In genomic region chr5:109706065-109706464, GRCh38 we compare ENCODE assay signal across 15 cellular contexts. TPM values are rescaled to one million over a fixed set of nuclear protein-coding genes. Genes with fewer than 3 reads are reported as not detected.
DNase-seq lines count a peak whose midpoint lies in the region; ATAC-seq, FAIRE-seq and TF ChIP-seq lines count a peak whose summit lies in the region.
"Had no signal": no experiment of that assay in that cellular context is flagged by ENCODE, and none has a peak within 500 bp of the region (broad histone marks: within the 10 kb centered on the region; RNA-seq: fewer than 3 reads in every experiment).

No MANE protein-coding gene starts in this region.

- H3K56ac ChIP-seq in H9 (ENCODE audit: insufficient read length, low read depth, low read length): no peak overlapping the region

- H3K27me3 Mint-ChIP-seq in GM23338 (ENCODE audit: insufficient read depth, low read depth, poor library complexity): no peaks in the 10 kb centered on the region
- H3K27me3 Mint-ChIP-seq in H9 (ENCODE audit: low read depth): no peaks in the 10 kb centered on the region
- H3K27me3 Mint-ChIP-seq: CD8-positive, alpha-beta memory T cell had no signal

- H4K5ac ChIP-seq in H9 (ENCODE audit: insufficient read length, low read depth, low read length): no peak overlapping the region

- H3K4me3 Mint-ChIP-seq in GM23338 (no peak overlapping the region), H9 (no peak overlapping the region)
- H3K4me3 Mint-ChIP-seq: CD8-positive, alpha-beta memory T cell had no signal

- no peaks in the 10 kb centered on the region for H3K27me3 ChIP-seq in GM23338 (ENCODE audit: insufficient read depth)
- H3K27me3 ChIP-seq in GM12878 (replicated peaks in 1 of 2; ENCODE audit: control insufficient read depth in 2 of 2, insufficient read depth in 2 of 2, low read length in 1 of 2): no peaks in the 10 kb centered on the region
- no peaks in the 10 kb centered on the region for H3K27me3 ChIP-seq in trophoblast cell (ENCODE audit: insufficient read depth, low read length)
- H3K27me3 ChIP-seq in H9 (ENCODE audit: insufficient read depth, low read length): no peaks in the 10 kb centered on the region
- H3K27me3 ChIP-seq in testis: no peaks in the 10 kb centered on the region
- H3K27me3 ChIP-seq in tibial artery: no peaks in the 10 kb centered on the region
- H3K27me3 ChIP-seq: BLaER1 had no signal

- BruUV-seq in GM12878 (replicated peaks; lab: Mats Ljungman, UMichigan): no TSS peak

- H3K9ac ChIP-seq in GM12878 (ENCODE audit: control insufficient read depth, insufficient read depth, low read length): no peak overlapping the region
- H3K9ac ChIP-seq in trophoblast cell (ENCODE audit: low read length): no peak overlapping the region
- H3K9ac ChIP-seq in H9 (ENCODE audit: extremely low read depth, insufficient read length, low read length): no peak overlapping the region
- H3K9ac ChIP-seq: BLaER1 had no signal

- H3K36me3 Mint-ChIP-seq in GM23338 (ENCODE audit: low read depth): peaks cover 8% of the 10 kb centered on the region; the same call in 2 of the 3 replicates
- peaks cover 5 to 15% (median 5%) of the 10 kb centered on the region in 3 experiments; a peak in 4 of 7 replicates for H3K36me3 Mint-ChIP-seq in H9 (ENCODE audit: insufficient read depth in 1 of 3, low read depth in 3 of 3)

- H3K14ac ChIP-seq in trophoblast cell (ENCODE audit: low read length) (no peak overlapping the region), H9 (ENCODE audit: insufficient read depth, low read length) (no peak overlapping the region)

- POLR2A ChIA-PET in GM12878 (lab: Charles Lee): interaction anchor here (1.6 kb wide), 1 partner anchor 10 kb away, joined by 3 read pairs; no protein-coding TSS in a partner anchor

- H3K79me1 ChIP-seq in trophoblast cell (ENCODE audit: low read length) (peaks cover 10% of the 10 kb centered on the region), H9 (ENCODE audit: insufficient read depth, low read depth, low read length, poor library complexity, severe bottlenecking) (peaks cover 4% of the 10 kb centered on the region)

- H4K20me1 ChIP-seq in GM23338 (replicated peaks; ENCODE audit: insufficient read depth) (peaks cover 46% of the 10 kb centered on the region), GM12878 (ENCODE audit: control insufficient read depth, insufficient read depth) (no peaks in the 10 kb centered on the region), H9 (ENCODE audit: control insufficient read depth, insufficient read depth, insufficient read length) (no peaks in the 10 kb centered on the region)

- H3K9me3 Mint-ChIP-seq in GM23338: no peaks in the 10 kb centered on the region
- H3K9me3 Mint-ChIP-seq in H9: no peaks in the 10 kb centered on the region
- H3K9me3 Mint-ChIP-seq: CD8-positive, alpha-beta memory T cell had no signal

- H2BK20ac ChIP-seq in H9 (ENCODE audit: low read depth, low read length, poor library complexity, severe bottlenecking): no peak overlapping the region

- WGBS in GM12878 (ENCODE audit: insufficient coverage, insufficient replicate concordance, low lambda C conversion rate, missing lambda C conversion rate): 90% methylated on average over 1 of the region's 1 CpG
- no CpG with 5 or more reads among the region's 1 CpG for WGBS in trophoblast cell (ENCODE audit: extremely low coverage, insufficient coverage, insufficient read length)
- WGBS in H9 (ENCODE audit: extremely low coverage, insufficient read length, low lambda C conversion rate): no CpG with 5 or more reads among the region's 1 CpG
- 88 to 97% methylated on average over 1 of the region's 1 CpG for WGBS in testis, 2 donors

- H3K23ac ChIP-seq in trophoblast cell (ENCODE audit: low read length) (no peak overlapping the region), H9 (ENCODE audit: insufficient read length, low read depth, low read length) (no peak overlapping the region)

- H3F3A ChIP-seq in GM23338 (replicated peaks; ENCODE audit: low read depth): no peaks in the 10 kb centered on the region

- H3K4me1 ChIP-seq in GM23338 (ENCODE audit: insufficient read depth) (peaks cover 21% of the 10 kb centered on the region), GM12878 (ENCODE audit: control insufficient read depth, insufficient read depth, low read length) (peaks cover 2% of the 10 kb centered on the region), trophoblast cell (ENCODE audit: control insufficient read depth in 1 of 2, insufficient read depth in 2 of 2, low read length in 2 of 2) (peaks cover 12 to 22% of the 10 kb centered on the region in 2 experiments), H9 (ENCODE audit: insufficient read depth, low read length) (peaks cover 11% of the 10 kb centered on the region; the same call in 1 of the 2 replicates), testis (no peaks in the 10 kb centered on the region), tibial artery (peaks cover 0 to 46% (median 22%) of the 10 kb centered on the region in 4 donors)
- H3K4me1 ChIP-seq: A549, BLaER1 had no signal

- no peaks in the 10 kb centered on the region; the same call in 2 of the 3 replicates for H3K9me3 ChIP-seq in GM12878 (replicated peaks; ENCODE audit: control insufficient read depth, insufficient read depth, low read length)
- H3K9me3 ChIP-seq in trophoblast cell (ENCODE audit: insufficient read depth, low read depth, low read length): no peaks in the 10 kb centered on the region
- H3K9me3 ChIP-seq in H9 (ENCODE audit: control insufficient read depth, low read depth, low read length): no peaks in the 10 kb centered on the region
- H3K9me3 ChIP-seq in testis: no peaks in the 10 kb centered on the region
- H3K9me3 ChIP-seq in tibial artery: no peaks in the 10 kb centered on the region
- H3K9me3 ChIP-seq: A549, Caco-2 had no signal

- no peak for TF ChIP-seq RAD21 in GM12878 (IDR thresholded peaks at IDR 0.05; ENCODE audit: insufficient read depth, low read depth, low read length)

- H3K4me2 ChIP-seq in GM23338 (no peak overlapping the region), GM12878 (ENCODE audit: control insufficient read depth, insufficient read depth) (no peak overlapping the region), trophoblast cell (ENCODE audit: low read length) (no peak overlapping the region), H9 (ENCODE audit: insufficient read depth, insufficient read length, low read length) (no peak overlapping the region)
- H3K4me2 ChIP-seq: A549, BLaER1 had no signal

- H2BK15ac ChIP-seq in H9 (ENCODE audit: low read depth, low read length): no peak overlapping the region

- peak; percentile 31 for FAIRE-seq in GM12878 (lab: Jason Lieb, UNC)
- FAIRE-seq: A549 had no signal

- in situ Hi-C loops in GM12878 (cut with MboI): no loop called here

- CTCF ChIA-PET in GM12878 (lab: Yijun Ruan, JAX): no interaction called here

- H4K8ac ChIP-seq in trophoblast cell (ENCODE audit: low read depth, low read length): no peak overlapping the region
- no peak overlapping the region for H4K8ac ChIP-seq in H9 (replicated peaks; ENCODE audit: insufficient read length, low read depth, low read length)

- DNase-seq in GM23338 (ENCODE audit: low spot score) (no peak), GM12878 (ENCODE audit: low read depth, low spot score) (no peak), fibroblast of peridontal ligament (ENCODE audit: extremely low read depth) (peak; percentile 51), trophoblast cell (no peak), H9 (no peak), testis (no peak), tibial artery (no peak)
- DNase-seq: AML-193; Caco-2; CD8-positive, alpha-beta memory T cell; DND-41; GDM1; H7 had no signal

- no peak overlapping the region for H2AFZ ChIP-seq in GM23338
- no peak overlapping the region for H2AFZ ChIP-seq in GM12878 (ENCODE audit: control insufficient read depth, low read depth, low read length)
- no peak overlapping the region for H2AFZ ChIP-seq in trophoblast cell (ENCODE audit: insufficient read depth, low read length, poor library complexity)
- H2AFZ ChIP-seq in H9 (ENCODE audit: low read length): no peak overlapping the region

- H3K4ac ChIP-seq in trophoblast cell (ENCODE audit: low read depth, low read length) (peak overlapping the region; percentile 88), H9 (ENCODE audit: low read depth, low read length) (no peak overlapping the region)

- H2BK120ac ChIP-seq in trophoblast cell (ENCODE audit: insufficient read depth, low read length, poor library complexity) (no peak overlapping the region), H9 (ENCODE audit: low read depth, low read length, poor library complexity, severe bottlenecking) (no peak overlapping the region)

- H3K9me2 ChIP-seq in GM23338 (ENCODE audit: insufficient read depth): no peaks in the 10 kb centered on the region; the same call in none of the 2 replicates

- TF ChIP-seq POLR2A in GM12878 (IDR thresholded peaks at IDR 0.05; ENCODE audit: low read depth, low read length) (no peak), testis (IDR thresholded peaks at IDR 0.05) (no peak)

- SMC1A ChIA-PET in GM12878 (lab: Charles Lee; ENCODE audit: uncharacterized antibody, unreplicated experiment): interaction anchor here (1.4 to 1.9 kb wide), 2 partner anchors 10 to 49 kb away, joined by 3 to 8 read pairs; no protein-coding TSS in a partner anchor

- peaks cover 57% of the 10 kb centered on the region for H3K4me1 Mint-ChIP-seq in GM23338
- H3K4me1 Mint-ChIP-seq in H9: peaks cover 52 to 66% of the 10 kb centered on the region in 2 experiments

- no peak overlapping the region for H4K12ac ChIP-seq in trophoblast cell (ENCODE audit: low read depth, low read length)

- H3K27ac Mint-ChIP-seq in GM23338 (0 out of 2 replicates have a peak overlapping the region, but pooled peaks have one; percentile 7), H9 (no peak overlapping the region)

- H3K79me2 ChIP-seq in GM23338 (replicated peaks; ENCODE audit: insufficient read depth) (peaks cover 100% of the 10 kb centered on the region), GM12878 (ENCODE audit: control insufficient read depth, insufficient read depth, low read length) (peaks cover 3% of the 10 kb centered on the region; the same call in 1 of the 2 replicates), trophoblast cell (ENCODE audit: control insufficient read depth, insufficient read depth, low read length, poor library complexity) (peaks cover 10% of the 10 kb centered on the region), H9 (ENCODE audit: insufficient read depth, low read length) (peaks cover 40% of the 10 kb centered on the region; the same call in 1 of the 2 replicates)

- TF ChIP-seq CTCF in GM23338 (conservative IDR thresholded peaks at IDR 0.05; ENCODE audit: low read depth in 2 of 2) (no peak), GM12878 (IDR thresholded peaks at IDR 0.05 in 2 of 3, conservative IDR thresholded peaks at IDR 0.05 in 1 of 3; ENCODE audit: control insufficient read depth in 2 of 3, extremely low read depth in 1 of 3, insufficient read depth in 1 of 3, low read depth in 3 of 3, low read length in 3 of 3) (no peak), H9 (conservative IDR thresholded peaks at IDR 0.05) (no peak), testis (IDR thresholded peaks at IDR 0.05) (no peak), tibial artery (IDR thresholded peaks at IDR 0.05) (no peak)

- RAD21 ChIA-PET in GM12878 (lab: Charles Lee; ENCODE audit: unreplicated experiment): no interaction called here

- ATAC-seq in GM23338 (no peak), GM12878 (no peak)
- ATAC-seq: A549 had no signal

- H4K91ac ChIP-seq in trophoblast cell (ENCODE audit: low read depth, low read length) (no peak overlapping the region), H9 (ENCODE audit: insufficient read length, low read depth, low read length) (no peak overlapping the region)

- intact Hi-C loops in GM12878 (cut with micrococcal nuclease; ENCODE audit: unreplicated experiment): no loop called here
- intact Hi-C loops in testis (cut with DNase I; ENCODE audit: low total_unique reads): no loop called here
- intact Hi-C loops in tibial artery (cut with DNase I; ENCODE audit: low total_unique reads): loop anchor here (10.0 kb wide), 1 partner anchor 919 kb away; no protein-coding TSS in a partner anchor

- H2BK5ac ChIP-seq in trophoblast cell (ENCODE audit: low read depth, low read length, poor library complexity) (no peak overlapping the region), H9 (ENCODE audit: insufficient read length, low read length) (no peak overlapping the region)

- H3K36me3 ChIP-seq in GM23338 (ENCODE audit: insufficient read depth): no peaks in the 10 kb centered on the region
- no peaks in the 10 kb centered on the region for H3K36me3 ChIP-seq in GM12878 (ENCODE audit: control insufficient read depth in 2 of 2, insufficient read depth in 2 of 2, low read length in 1 of 2)
- no peaks in the 10 kb centered on the region for H3K36me3 ChIP-seq in trophoblast cell (ENCODE audit: control insufficient read depth in 1 of 2, insufficient read depth in 2 of 2, low read length in 2 of 2)
- no peaks in the 10 kb centered on the region for H3K36me3 ChIP-seq in testis (ENCODE audit: low read depth, missing control alignments)
- H3K36me3 ChIP-seq in tibial artery: no peaks in the 10 kb centered on the region

- H3K23me2 ChIP-seq in H9 (ENCODE audit: insufficient read length, low read depth, low read length, poor library complexity, severe bottlenecking): no peaks in the 10 kb centered on the region

- H3K18ac ChIP-seq in trophoblast cell (ENCODE audit: low read length) (no peak overlapping the region), H9 (ENCODE audit: insufficient read length, low read depth, low read length) (no peak overlapping the region)

- no peak overlapping the region for H3K4me3 ChIP-seq in GM23338
- H3K4me3 ChIP-seq in GM12878: no peak overlapping the region
- H3K4me3 ChIP-seq in trophoblast cell (ENCODE audit: low read depth, low read length): no peak overlapping the region
- H3K4me3 ChIP-seq in testis: no peak overlapping the region
- no peak overlapping the region for H3K4me3 ChIP-seq in tibial artery
- H3K4me3 ChIP-seq: A549, BLaER1 had no signal

- no peak overlapping the region for H3T11ph ChIP-seq in H9 (ENCODE audit: low read length)

- H2AK5ac ChIP-seq in trophoblast cell (ENCODE audit: low read length): no peak overlapping the region
- no peak overlapping the region for H2AK5ac ChIP-seq in H9 (ENCODE audit: insufficient read length, low read length)

- H2BK12ac ChIP-seq in trophoblast cell (ENCODE audit: low read length): peak overlapping the region; percentile 43
- no peak overlapping the region for H2BK12ac ChIP-seq in H9 (ENCODE audit: insufficient read length, low read depth, low read length)

- H3K27ac ChIP-seq in GM23338 (ENCODE audit: low read depth) (no peak overlapping the region), GM12878 (ENCODE audit: control insufficient read depth, insufficient read depth) (no peak overlapping the region), trophoblast cell (ENCODE audit: low read depth, low read length) (peak overlapping the region; percentile 47), H9 (ENCODE audit: insufficient read length, low read depth, low read length) (no peak overlapping the region), testis (no peak overlapping the region), tibial artery (peak overlapping the region in 1 of 2 donors; percentile 68)
- H3K27ac ChIP-seq: A549, BLaER1 had no signal

- TF ChIP-seq EP300 in GM12878 (IDR thresholded peaks at IDR 0.05; ENCODE audit: borderline replicate concordance in 1 of 2, control insufficient read depth in 1 of 2, low read depth in 2 of 2, low read length in 2 of 2): no peak

RNA-seq across cellular contexts. Expression of gene MAN2A1, which starts 16.3 kb away (rescaled TPM):
- 129 and 132 TPM in 2 replicates for total RNA-seq in GM23338 (2014; rRNA removed; shearing (Covaris generic))
- polyA plus RNA-seq in GM23338 (2016; fragmentation: Nextera tagmentation; extraction: Ambion mirVana): 28.3 and 32.5 TPM in 2 replicates
- total RNA-seq in GM12878 (2013; cell fraction: nucleolus; rRNA removed): 43.6 and 52.3 TPM in 2 replicates
- 12.7 and 14.8 TPM in 2 replicates for total RNA-seq in GM12878 (2014; rRNA removed)
- 16.5 and 16.6 TPM in 2 replicates for total RNA-seq in GM12878 (2014; rRNA removed; fragmentation: Illumina TruSeq; extraction: Trizol)
- total RNA-seq in GM12878 (2021): 12.0 and 14.5 TPM in 2 replicates
- polyA plus RNA-seq in GM12878 (2011; ENCODE audit: low read depth): 3.5 TPM
- polyA plus RNA-seq in GM12878 (2011; rRNA removed): 27.9 and 40.9 TPM in 2 replicates
- polyA plus RNA-seq in GM12878 (2011; cell fraction: cytosol; rRNA removed): 10.1 and 10.5 TPM in 2 replicates
- 26.2 and 29.4 TPM in 2 replicates for polyA plus RNA-seq in GM12878 (2011; cell fraction: nucleus; rRNA removed)
- polyA plus RNA-seq in GM12878 (2012): 5.6 and 6.7 TPM in 2 replicates
- polyA plus RNA-seq in GM12878 (2014; fragmentation: Illumina TruSeq; extraction: Trizol): 11.7 and 13.6 TPM in 2 replicates
- 1 to 10 TPM; 4.2 to 4.5 TPM for polyA plus RNA-seq in GM12878 (2014; fragmentation: Nextera tagmentation; extraction: Ambion mirVana)
- polyA plus RNA-seq in GM12878 (2014; rRNA removed): 6.2 and 7.4 TPM in 2 replicates
- 1 to 10 TPM; 8.5 to 9.2 TPM for polyA plus RNA-seq in GM12878 (2016; fragmentation: Nextera tagmentation; extraction: Ambion mirVana)
- polyA minus RNA-seq in GM12878 (2011; rRNA and poly(A)+ RNA removed): 41.2 and 46.7 TPM in 2 replicates
- polyA minus RNA-seq in GM12878 (2011; cell fraction: cytosol; rRNA and poly(A)+ RNA removed): 15.6 and 28.1 TPM in 2 replicates
- 51.1 and 77.2 TPM in 2 replicates for polyA minus RNA-seq in GM12878 (2011; cell fraction: nucleus; rRNA and poly(A)+ RNA removed)
- polyA plus RNA-seq in trophoblast cell (2013): 61.9 and 66.5 TPM in 2 replicates
- total RNA-seq in H9 (2021): 78.0 and 80.3 TPM in 2 replicates
- 10 to 100 TPM; 55.6 to 80.5 TPM for total RNA-seq in testis
- polyA plus RNA-seq in testis (ENCODE audit: insufficient read depth, low read depth, low replicate concordance): 36.0 TPM
